ENCODE assay signal across 17 cellular contexts in the genomic region with DNA sequence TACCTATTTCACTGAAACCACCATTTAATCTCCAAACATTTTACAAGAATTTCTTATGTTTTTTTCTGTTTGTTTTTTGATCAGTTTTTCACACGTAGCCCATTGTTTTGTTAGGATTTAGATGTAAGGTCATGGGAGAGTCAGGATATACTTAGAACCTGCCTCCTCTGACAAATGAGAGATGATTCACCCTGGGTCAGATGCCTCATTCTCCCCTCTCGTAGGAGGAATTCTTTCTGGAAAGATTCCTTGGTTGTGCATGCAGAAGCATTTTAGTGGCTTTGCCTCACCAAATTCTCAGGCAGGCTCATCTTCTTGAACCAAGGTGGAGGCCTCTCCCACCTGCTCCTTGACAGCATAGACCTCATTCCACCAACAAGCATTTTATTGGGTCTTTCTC.
A peak's percentile ranks its signal among the peaks of the same experiment; 100 is the strongest.
DNase-seq lines count a peak whose midpoint lies in the region; ATAC-seq and TF ChIP-seq lines count a peak whose summit lies in the region.
"Had no signal": no experiment of that assay in that cellular context is flagged by ENCODE, and none has a peak within 500 bp of the region (broad histone marks: within the 10 kb centered on the region; RNA-seq: fewer than 3 reads in every experiment).

No MANE protein-coding gene starts in this region.

- DNase-seq in AG10803 (ENCODE audit: low read depth) (peak; percentile 81), LHCN-M2 (ENCODE audit: low read depth) (peak; percentile 91), choroid plexus epithelial cell (ENCODE audit: low read depth) (peak; percentile 76), kidney tubule cell (ENCODE audit: low spot score) (peak; percentile 78), body of pancreas (no peak)
- no peak for DNase-seq in activated T-cell treated with anti-CD3 and anti-CD28 coated beads, Interleukin-2, amount 50 U/mL, for 48 hours
- DNase-seq: activated naive CD4-positive, alpha-beta T cell treated with anti-CD3 and anti-CD28 coated beads for 36 hours; DND-41; H7; islet precursor cell; NCI-H1105; stimulated activated CD4-positive, alpha-beta T cell treated with anti-CD3 and anti-CD28 coated beads, Interleukin-2, amount 100 ng/mL, for 48 hours; upper lobe of right lung; WERI-Rb-1 had no signal

- H3K27ac ChIP-seq in body of pancreas: no peak overlapping the region
- H3K27ac ChIP-seq: prostate gland, upper lobe of right lung, WERI-Rb-1 had no signal

- H3K4me3 ChIP-seq in AG10803 (ENCODE audit: low read length) (no peak overlapping the region), choroid plexus epithelial cell (ENCODE audit: low read depth, low read length) (no peak overlapping the region), body of pancreas (no peak overlapping the region)
- H3K4me3 ChIP-seq: prostate gland, upper lobe of right lung had no signal

- no peaks in the 10 kb centered on the region for H3K4me1 ChIP-seq in body of pancreas
- H3K4me1 ChIP-seq: prostate gland, upper lobe of right lung had no signal

- H3K27me3 ChIP-seq in body of pancreas: no peaks in the 10 kb centered on the region
- H3K27me3 ChIP-seq: upper lobe of right lung had no signal

- ATAC-seq in body of pancreas: no peak
- ATAC-seq in HG02678 (IDR thresholded peaks at IDR 0.05; ENCODE audit: unreplicated experiment): no peak
- ATAC-seq in GM18520 (IDR thresholded peaks at IDR 0.05; ENCODE audit: unreplicated experiment): no peak
- ATAC-seq: upper lobe of right lung had no signal

- no peaks in the 10 kb centered on the region for H3K36me3 ChIP-seq in body of pancreas (replicated peaks in 1 of 2; ENCODE audit: insufficient read depth in 1 of 2, low read depth in 2 of 2)
- H3K36me3 ChIP-seq: prostate gland, upper lobe of right lung, WERI-Rb-1 had no signal

- 28 to 43% methylated on average over 2 of the region's 2 CpGs for WGBS in body of pancreas, 2 donors

- TF ChIP-seq CTCF in AG10803 (conservative IDR thresholded peaks at IDR 0.05; ENCODE audit: low read length) (no peak), choroid plexus epithelial cell (conservative IDR thresholded peaks at IDR 0.05; ENCODE audit: low read depth, low read length) (no peak), body of pancreas (IDR thresholded peaks at IDR 0.05) (no peak)

- no peaks in the 10 kb centered on the region for H3K9me3 ChIP-seq in body of pancreas
- H3K9me3 ChIP-seq: prostate gland, upper lobe of right lung had no signal

- intact Hi-C loops in body of pancreas (cut with DNase I): no loop called here

- TF ChIP-seq POLR2A in body of pancreas (IDR thresholded peaks at IDR 0.05): no peak

Comparison
In these comparisons a context has a peak if more than half of its experiments do, and no peak if none do; other contexts are left out.
1. DNase-seq: peak in AG10803 (single experiment), LHCN-M2 (single experiment), choroid plexus epithelial cell (single experiment) and kidney tubule cell (single experiment); none in body of pancreas (0 of 4) and activated T-cell treated with anti-CD3 and anti-CD28 coated beads, Interleukin-2, amount 50 U/mL, for 48 hours (0 of 2).